25 cellular contexts compared by ENCODE assay signal in genomic region chr10:4319870-4320367, GRCh38.
"Had no signal": no experiment of that assay in that cellular context is flagged by ENCODE, and none has a peak within 500 bp of the region (broad histone marks: within the 10 kb centered on the region; RNA-seq: fewer than 3 reads in every experiment).

No MANE protein-coding gene starts in this region.

- H3K9ac ChIP-seq: KMS-11 had no signal

- H3K4me2 ChIP-seq: KMS-11 had no signal

- H3K27ac ChIP-seq: KMS-11, Peyer's patch, SJCRH30 had no signal

- ATAC-seq: HepG2, K562, PC-3, Right ventricle myocardium inferior, SK-N-SH treated with all-trans-retinoic acid at 6 μM for 48 hours had no signal

- H3K4me3 ChIP-seq: K562, Peyer's patch, SJCRH30 had no signal

- DNase-seq: Kasumi-1; MV-4-11; NCI-H1092; NCI-H1105 treated with DMSO at 0.1 percent for 48 hours; NCI-H1436; NCI-H187; NCI-H2029; NCI-H2081 treated with DMSO at 0.1 percent for 48 hours; NCI-H2171; NCI-H226; NCI-H446; NCI-H510A; NCI-H524 treated with DMSO at 0.1 percent for 48 hours; NCI-H69; NCI-H774; NK-92 treated with Interleukin-12 subunit alpha and Interleukin-12 subunit beta, amount 100 ng/mL, for 24 hours; PC-3; Peyer's patch; SHP77 treated with DMSO at 0.1 percent for 48 hours; SJCRH30 had no signal

- H3K9me3 ChIP-seq: Peyer's patch, SJCRH30 had no signal

- H3K36me3 ChIP-seq: Peyer's patch, SJCRH30 had no signal

- H3K27me3 ChIP-seq: Peyer's patch, SJCRH30 had no signal

- H3K4me1 ChIP-seq: Peyer's patch had no signal
